Comparison of ENCODE assay signal across 8 cellular contexts in the genomic region with DNA sequence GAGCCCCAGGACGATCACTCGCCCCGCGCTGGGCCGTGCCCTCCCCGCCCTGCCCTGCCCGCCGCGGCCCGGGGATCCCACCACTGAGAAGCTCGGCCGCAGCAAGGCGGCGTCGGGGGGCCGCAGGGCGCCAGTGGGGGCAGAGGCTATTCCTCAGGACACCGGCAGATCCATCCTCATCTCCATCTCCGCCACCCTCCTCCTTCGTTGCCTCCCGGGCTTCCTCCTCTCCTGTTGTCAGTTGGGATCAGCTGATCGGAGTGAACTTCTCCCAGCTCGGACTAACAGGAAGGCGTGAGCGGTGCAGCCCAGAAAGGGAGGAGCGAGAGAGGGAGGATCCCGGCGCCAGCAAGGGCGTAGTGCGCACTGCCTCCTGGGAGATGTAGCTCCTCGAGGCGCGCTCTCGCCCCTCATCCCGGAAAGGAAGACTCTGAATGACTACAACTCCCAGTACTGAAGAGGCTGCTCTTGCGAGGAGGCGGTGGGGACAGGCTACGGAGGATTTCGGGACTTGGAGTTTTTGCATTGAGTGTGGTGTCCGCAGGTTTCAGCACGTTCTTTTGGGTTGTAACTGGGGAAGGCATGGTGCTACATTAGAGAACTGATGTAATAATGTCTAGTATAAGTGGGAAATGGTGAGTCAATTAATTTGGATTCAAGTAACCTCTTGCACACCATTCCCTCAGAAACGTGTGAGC.
DNase-seq lines count a peak whose midpoint lies in the region; ATAC-seq and FAIRE-seq lines count a peak whose summit lies in the region.

A gene with protein sequence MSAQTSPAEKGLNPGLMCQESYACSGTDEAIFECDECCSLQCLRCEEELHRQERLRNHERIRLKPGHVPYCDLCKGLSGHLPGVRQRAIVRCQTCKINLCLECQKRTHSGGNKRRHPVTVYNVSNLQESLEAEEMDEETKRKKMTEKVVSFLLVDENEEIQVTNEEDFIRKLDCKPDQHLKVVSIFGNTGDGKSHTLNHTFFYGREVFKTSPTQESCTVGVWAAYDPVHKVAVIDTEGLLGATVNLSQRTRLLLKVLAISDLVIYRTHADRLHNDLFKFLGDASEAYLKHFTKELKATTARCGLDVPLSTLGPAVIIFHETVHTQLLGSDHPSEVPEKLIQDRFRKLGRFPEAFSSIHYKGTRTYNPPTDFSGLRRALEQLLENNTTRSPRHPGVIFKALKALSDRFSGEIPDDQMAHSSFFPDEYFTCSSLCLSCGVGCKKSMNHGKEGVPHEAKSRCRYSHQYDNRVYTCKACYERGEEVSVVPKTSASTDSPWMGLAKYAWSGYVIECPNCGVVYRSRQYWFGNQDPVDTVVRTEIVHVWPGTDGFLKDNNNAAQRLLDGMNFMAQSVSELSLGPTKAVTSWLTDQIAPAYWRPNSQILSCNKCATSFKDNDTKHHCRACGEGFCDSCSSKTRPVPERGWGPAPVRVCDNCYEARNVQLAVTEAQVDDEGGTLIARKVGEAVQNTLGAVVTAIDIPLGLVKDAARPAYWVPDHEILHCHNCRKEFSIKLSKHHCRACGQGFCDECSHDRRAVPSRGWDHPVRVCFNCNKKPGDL (minus strand): TSS at position 262 of the 698 bp plus-strand sequence. CDS start 2,598 bp downstream, outside the sequence.

- peak; percentile 97 for ATAC-seq in GM19025 (IDR thresholded peaks at IDR 0.05; ENCODE audit: low read depth, unreplicated experiment)
- peak; percentile 99 for ATAC-seq in HG03342 (IDR thresholded peaks at IDR 0.05; ENCODE audit: unreplicated experiment)

- peak; percentile 97 for DNase-seq in AG08396 (ENCODE audit: low spot score)
- peak; percentile 96 to 97 for DNase-seq in NCI-H446 (lab: John Stamatoyannopoulos, UW)
- DNase-seq in activated CD4-positive, CD25-positive, alpha-beta regulatory T cell treated with anti-CD3 and anti-CD28 coated beads, Interleukin-2, amount 50 U/mL, for 16 hours (ENCODE audit: low read depth, low spot score): peak; percentile 81
- DNase-seq in cerebellar nuclear complex (lab: John Stamatoyannopoulos, UW): peak; percentile 87 to 95
- DNase-seq in stimulated activated CD4-positive, alpha-beta T cell treated with anti-CD3 and anti-CD28 coated beads, Interleukin-12 subunit alpha, Interleukin-12 subunit beta, amount 100 ng/mL, for 4 hours: peak; percentile 86

- peak; percentile 74 for FAIRE-seq in islet of Langerhans (lab: Jason Lieb, UNC)

Comparison
In these comparisons a context has a peak if more than half of its experiments do, and no peak if none do; other contexts are left out.
1. Peak in every context shown above with its lines: DNase-seq and ATAC-seq.